ENCODE assay signal across 11 cellular contexts in the genomic region with DNA sequence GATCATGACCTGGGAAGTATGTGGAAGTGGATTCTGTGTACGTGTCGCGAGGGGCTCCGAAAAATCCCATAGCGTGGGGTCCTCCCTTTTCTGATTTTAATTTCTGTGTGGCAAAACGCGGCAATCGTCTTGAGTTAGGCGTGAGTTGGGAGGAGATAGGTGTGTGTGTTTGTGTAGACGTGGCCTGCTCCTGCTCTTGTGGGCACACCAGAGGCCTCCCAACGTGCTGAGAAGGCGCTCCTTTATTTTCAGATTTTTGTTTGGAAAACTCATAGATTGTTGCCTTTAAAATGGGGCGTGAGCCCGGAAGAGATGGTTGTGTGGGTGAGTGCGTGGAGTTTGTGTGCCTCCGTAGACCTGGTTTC. TPM values are rescaled to one million over a fixed set of nuclear protein-coding genes. Genes with fewer than 3 reads are reported as not detected.
A peak's percentile ranks its signal among the peaks of the same experiment; 100 is the strongest.
DNase-seq lines count a peak whose midpoint lies in the region; ATAC-seq, FAIRE-seq and TF ChIP-seq lines count a peak whose summit lies in the region.
"Had no signal": no experiment of that assay in that cellular context is flagged by ENCODE, and none has a peak within 500 bp of the region (broad histone marks: within the 10 kb centered on the region; RNA-seq: fewer than 3 reads in every experiment).

No MANE protein-coding gene starts in this region.

- no peaks in the 10 kb centered on the region for H3K79me1 ChIP-seq in H1 (ENCODE audit: low read depth, low read length)

- 1% methylated on average over 16 of the region's 16 CpGs; no CpG with 5 or more reads in 1 of the 2 experiments for WGBS in H1 (ENCODE audit: extremely low coverage in 1 of 2, insufficient coverage in 1 of 2, insufficient read length in 1 of 2, insufficient replicate concordance in 2 of 2, low coverage in 1 of 2, low lambda C conversion rate in 2 of 2, missing lambda C conversion rate in 1 of 2), 2 experiments
- 30 to 70% methylated on average over 2 of the region's 16 CpGs for WGBS in gastroesophageal sphincter (ENCODE audit: low coverage in 1 of 2), 2 donors

- DNase-seq in CD4-positive, CD25-positive, alpha-beta regulatory T cell, result no peak
- DNase-seq in H1 (ENCODE audit: low read depth in 1 of 2, low spot score in 2 of 2) (no peak), OCI-LY7 (ENCODE audit: low spot score) (no peak)
- DNase-seq in natural killer cell treated with Interleukin-12 subunit alpha and Interleukin-12 subunit beta and Interleukin-15 and Interleukin-18, amount 100 ng/mL, for 72 hours (ENCODE audit: low spot score), result no peak
- DNase-seq: cortex of kidney, NCI-H1436 had no signal

- peak overlapping the region; percentile 99 for H4K91ac ChIP-seq in H1 (replicated peaks; ENCODE audit: insufficient read length, low read length)

- H3K79me2 ChIP-seq in H1 (ENCODE audit: control insufficient read depth in 1 of 2, insufficient read depth in 2 of 2, low read length in 2 of 2), result peaks cover 71 to 97% of the 10 kb centered on the region in 2 experiments
- H3K79me2 ChIP-seq in OCI-LY7 (ENCODE audit: insufficient read depth, low read depth, low read length), result no peaks in the 10 kb centered on the region

- H3K27me3 Mint-ChIP-seq in CD4-positive, CD25-positive, alpha-beta regulatory T cell, result peaks cover 73% of the 10 kb centered on the region
- peaks cover 31 to 53% of the 10 kb centered on the region in 2 donors for H3K27me3 Mint-ChIP-seq in natural killer cell treated with Interleukin-12 subunit alpha and Interleukin-12 subunit beta and Interleukin-15 and Interleukin-18, amount 100 ng/mL, for 72 hours

- peaks cover 20% of the 10 kb centered on the region for H3K4me1 ChIP-seq in CD4-positive, CD25-positive, alpha-beta regulatory T cell (ENCODE audit: control insufficient read depth, insufficient read depth, low read length, poor library complexity, severe bottlenecking)
- H3K4me1 ChIP-seq in HUES6 (ENCODE audit: control insufficient read depth, insufficient read depth, low read length) (peaks cover 26% of the 10 kb centered on the region), H1 (replicated peaks in 1 of 4; ENCODE audit: control insufficient read depth in 3 of 4, insufficient read depth in 4 of 4, low read length in 3 of 4) (peaks cover 9 to 23% (median 14%) of the 10 kb centered on the region in 4 experiments), OCI-LY7 (ENCODE audit: insufficient read depth, low read length, poor library complexity, severe bottlenecking) (peaks cover 4% of the 10 kb centered on the region), gastroesophageal sphincter (peaks cover 0 to 36% (median 17%) of the 10 kb centered on the region in 3 donors)

- TF ChIP-seq CTCF in H1 (IDR thresholded peaks at IDR 0.05; ENCODE audit: control extremely low read depth in 1 of 3, insufficient read depth in 1 of 3, low read depth in 1 of 3, low read length in 3 of 3) (no peak), OCI-LY7 (conservative IDR thresholded peaks at IDR 0.05; ENCODE audit: low read length) (no peak), gastroesophageal sphincter (IDR thresholded peaks at IDR 0.05) (no peak)

- POLR2A ChIA-PET in H1 (lab: Charles Lee; ENCODE audit: partially characterized antibody), result interaction anchor here (1.4 to 15.1 kb wide), 6 partner anchors 8 to 53 kb away, joined by 5 to 230 read pairs (median 66); no protein-coding TSS in a partner anchor
- POLR2A ChIA-PET in OCI-LY7 (lab: Charles Lee), result no interaction called here

- peak overlapping the region; percentile 94 for H3K56ac ChIP-seq in H1 (replicated peaks; ENCODE audit: insufficient read length, low read depth, low read length)

- H2BK20ac ChIP-seq in H1 (ENCODE audit: low read length), result no peak overlapping the region

- H3K4ac ChIP-seq in H1 (replicated peaks; ENCODE audit: insufficient read length, low read depth, low read length), result peak overlapping the region; percentile 55

- peak overlapping the region; percentile 18 for H3K23ac ChIP-seq in H1 (ENCODE audit: insufficient read length)

- no peaks in the 10 kb centered on the region for H3K36me3 Mint-ChIP-seq in CD4-positive, CD25-positive, alpha-beta regulatory T cell
- H3K36me3 Mint-ChIP-seq in natural killer cell treated with Interleukin-12 subunit alpha and Interleukin-12 subunit beta and Interleukin-15 and Interleukin-18, amount 100 ng/mL, for 72 hours, result no peaks in the 10 kb centered on the region

- no peak for TF ChIP-seq RAD21 in H1 (IDR thresholded peaks at IDR 0.05 in 1 of 2, conservative IDR thresholded peaks at IDR 0.05 in 1 of 2; ENCODE audit: low read depth in 2 of 2, low read length in 2 of 2)

- H2BK12ac ChIP-seq in H1 (ENCODE audit: low read depth, low read length), result peak overlapping the region; percentile 62; the same call in 1 of the 2 replicates

- H4K20me1 ChIP-seq in H1 (replicated peaks in 1 of 2; ENCODE audit: control insufficient read depth in 1 of 2, insufficient read depth in 2 of 2, low read length in 2 of 2), result peaks cover 20 to 29% of the 10 kb centered on the region in 2 experiments
- no peaks in the 10 kb centered on the region for H4K20me1 ChIP-seq in OCI-LY7 (ENCODE audit: insufficient read depth, low read length)

- CTCF ChIA-PET in H1 (lab: Charles Lee; ENCODE audit: partially characterized antibody), result interaction anchor here (0.7 kb wide), 1 partner anchor 79 kb away, joined by 3 read pairs; no protein-coding TSS in a partner anchor
- CTCF ChIA-PET in OCI-LY7 (lab: Charles Lee; ENCODE audit: unreplicated experiment), result no interaction called here

- no peak for ATAC-seq in CD4-positive, CD25-positive, alpha-beta regulatory T cell (ENCODE audit: low read depth in 2 of 2)
- ATAC-seq in natural killer cell treated with Interleukin-12 subunit alpha and Interleukin-12 subunit beta and Interleukin-15 and Interleukin-18, amount 100 ng/mL, for 72 hours, result no peak
- ATAC-seq in HG03095 (IDR thresholded peaks at IDR 0.05; ENCODE audit: unreplicated experiment) (no peak), HG03159 (IDR thresholded peaks at IDR 0.05; ENCODE audit: unreplicated experiment) (no peak), gastroesophageal sphincter (no peak)

- H3K4me3 ChIP-seq in CD4-positive, CD25-positive, alpha-beta regulatory T cell (ENCODE audit: low read depth, low read length), result no peak overlapping the region
- H3K4me3 ChIP-seq in HUES6 (ENCODE audit: low read depth, low read length) (peak overlapping the region; percentile 98), H1 (ENCODE audit: extremely low read depth in 1 of 4, insufficient read depth in 2 of 4, low read depth in 3 of 4, low read length in 4 of 4) (peak overlapping the region; percentile 88 to 98 (median 94)), OCI-LY7 (ENCODE audit: low read depth, low read length, poor library complexity, severe bottlenecking) (no peak overlapping the region), gastroesophageal sphincter (no peak overlapping the region)

- intact Hi-C loops in OCI-LY7 (cut with micrococcal nuclease; ENCODE audit: unreplicated experiment), result no loop called here

- peak overlapping the region; percentile 99 for H3K9ac ChIP-seq in HUES6 (ENCODE audit: low read length)
- H3K9ac ChIP-seq in H1 (replicated peaks in 1 of 4; ENCODE audit: extremely low read depth in 1 of 4, low read depth in 3 of 4, low read length in 3 of 4), result peak overlapping the region; percentile 92 to 99 (median 94)

- H3K27me3 ChIP-seq in CD4-positive, CD25-positive, alpha-beta regulatory T cell (ENCODE audit: control insufficient read depth, insufficient read depth, low read length), result peaks cover 22% of the 10 kb centered on the region
- H3K27me3 ChIP-seq in HUES6 (ENCODE audit: control insufficient read depth, insufficient read depth, low read length) (no peaks in the 10 kb centered on the region), H1 (replicated peaks in 1 of 4; ENCODE audit: control insufficient read depth in 3 of 4, extremely low read depth in 1 of 4, insufficient read depth in 3 of 4, low read length in 3 of 4) (no peaks in the 10 kb centered on the region), gastroesophageal sphincter (peaks cover 86% of the 10 kb centered on the region)

- no peak overlapping the region for H3K27ac ChIP-seq in CD4-positive, CD25-positive, alpha-beta regulatory T cell (ENCODE audit: insufficient read depth, low read length, poor library complexity, severe bottlenecking)
- H3K27ac ChIP-seq in HUES6 (ENCODE audit: low read depth, low read length), result peak overlapping the region; percentile 98
- H3K27ac ChIP-seq in H1 (ENCODE audit: low read depth, low read length), result peak overlapping the region; percentile 95
- no peak overlapping the region for H3K27ac ChIP-seq in OCI-LY7 (ENCODE audit: low read depth, low read length, poor library complexity, severe bottlenecking)
- H3K27ac ChIP-seq in gastroesophageal sphincter, result no peak overlapping the region

- H3K23me2 ChIP-seq in H1 (ENCODE audit: low read depth, low read length), result peaks cover 10% of the 10 kb centered on the region; the same call in 1 of the 2 replicates

- no peaks in the 10 kb centered on the region for H3K36me3 ChIP-seq in CD4-positive, CD25-positive, alpha-beta regulatory T cell (ENCODE audit: control insufficient read depth, insufficient read depth, low read length)
- H3K36me3 ChIP-seq in HUES6 (ENCODE audit: control insufficient read depth, insufficient read depth, low read length), result peaks cover 59% of the 10 kb centered on the region
- H3K36me3 ChIP-seq in H1 (ENCODE audit: control insufficient read depth in 2 of 4, insufficient read depth in 4 of 4, low read length in 3 of 4), result peaks cover 24 to 65% (median 34%) of the 10 kb centered on the region in 4 experiments
- no peaks in the 10 kb centered on the region for H3K36me3 ChIP-seq in OCI-LY7 (ENCODE audit: insufficient read depth, low read length)
- H3K36me3 ChIP-seq in gastroesophageal sphincter, result no peaks in the 10 kb centered on the region

- H3K9me2 ChIP-seq in OCI-LY7 (ENCODE audit: insufficient read depth, low read length), result no peaks in the 10 kb centered on the region

- H3K9me3 ChIP-seq in CD4-positive, CD25-positive, alpha-beta regulatory T cell (ENCODE audit: control insufficient read depth in 2 of 2, low read length in 2 of 2), result no peaks in the 10 kb centered on the region
- H3K9me3 ChIP-seq in HUES6 (ENCODE audit: control insufficient read depth, insufficient read depth, low read depth, low read length), result no peaks in the 10 kb centered on the region
- H3K9me3 ChIP-seq in H1 (ENCODE audit: insufficient read depth in 2 of 2, low read depth in 1 of 2, low read length in 1 of 2), result no peaks in the 10 kb centered on the region
- no peaks in the 10 kb centered on the region for H3K9me3 ChIP-seq in OCI-LY7 (ENCODE audit: low read length)
- no peaks in the 10 kb centered on the region for H3K9me3 ChIP-seq in gastroesophageal sphincter

- H4K5ac ChIP-seq in H1 (ENCODE audit: insufficient read length, low read depth, low read length), result peak overlapping the region; percentile 95

- no peak overlapping the region for H4K8ac ChIP-seq in H1 (ENCODE audit: extremely low read depth, insufficient read depth, low read length)

- no TSS peak for BruUV-seq in OCI-LY7 (replicated peaks; lab: Mats Ljungman, UMichigan)

- peak overlapping the region; percentile 29; the same call in 1 of the 2 replicates for H2BK15ac ChIP-seq in H1 (ENCODE audit: low read length)

- H2BK5ac ChIP-seq in H1 (ENCODE audit: low read depth, low read length), result peak overlapping the region; percentile 98

- H3K4me1 Mint-ChIP-seq in CD4-positive, CD25-positive, alpha-beta regulatory T cell, result peaks cover 0 to 21% (median 5%) of the 10 kb centered on the region in 4 donors
- H3K4me1 Mint-ChIP-seq in natural killer cell treated with Interleukin-12 subunit alpha and Interleukin-12 subunit beta and Interleukin-15 and Interleukin-18, amount 100 ng/mL, for 72 hours (ENCODE audit: low read depth in 2 of 2), result peaks cover 4 to 6% of the 10 kb centered on the region in 2 donors

- no peak for TF ChIP-seq POLR2A in H1 (IDR thresholded peaks at IDR 0.05; ENCODE audit: control extremely low read depth in 1 of 2, low read depth in 2 of 2, low read length in 2 of 2)
- no peak for TF ChIP-seq POLR2A in gastroesophageal sphincter (IDR thresholded peaks at IDR 0.05)

- H3K18ac ChIP-seq in H1 (ENCODE audit: extremely low read depth, low read length), result peak overlapping the region; percentile 99

- TF ChIP-seq EP300 in H1 (IDR thresholded peaks at IDR 0.05; ENCODE audit: borderline replicate concordance in 1 of 2, low read depth in 2 of 2, low read length in 2 of 2), result no peak
- no peak for TF ChIP-seq EP300 in gastroesophageal sphincter (IDR thresholded peaks at IDR 0.05)

- peak overlapping the region; percentile 93 to 96 for H3K4me2 ChIP-seq in H1 (ENCODE audit: insufficient read depth in 1 of 2, low read depth in 2 of 2, low read length in 2 of 2)
- no peak overlapping the region for H3K4me2 ChIP-seq in OCI-LY7 (ENCODE audit: low read length)

- no peak for FAIRE-seq in H1 (lab: Jason Lieb, UNC)

- no peak overlapping the region for H2AFZ ChIP-seq in H1 (ENCODE audit: low read length)
- H2AFZ ChIP-seq in OCI-LY7 (ENCODE audit: low read length), result no peak overlapping the region

- H3K4me3 Mint-ChIP-seq in CD4-positive, CD25-positive, alpha-beta regulatory T cell, result peak overlapping the region; percentile 67 to 79 (median 74)
- H3K4me3 Mint-ChIP-seq in natural killer cell treated with Interleukin-12 subunit alpha and Interleukin-12 subunit beta and Interleukin-15 and Interleukin-18, amount 100 ng/mL, for 72 hours, result peak overlapping the region; percentile 25

- 0 out of 2 replicates have a peak overlapping the region, but pooled peaks have one; percentile 0 for H2AK5ac ChIP-seq in H1 (ENCODE audit: low read depth, low read length)

- H3K27ac Mint-ChIP-seq in CD4-positive, CD25-positive, alpha-beta regulatory T cell, result no peak overlapping the region
- no peak overlapping the region for H3K27ac Mint-ChIP-seq in natural killer cell treated with Interleukin-12 subunit alpha and Interleukin-12 subunit beta and Interleukin-15 and Interleukin-18, amount 100 ng/mL, for 72 hours

- H2BK120ac ChIP-seq in H1 (replicated peaks; ENCODE audit: low read depth, low read length), result peak overlapping the region; percentile 70

- H3K9me3 Mint-ChIP-seq in CD4-positive, CD25-positive, alpha-beta regulatory T cell, result no peaks in the 10 kb centered on the region
- H3K9me3 Mint-ChIP-seq in natural killer cell treated with Interleukin-12 subunit alpha and Interleukin-12 subunit beta and Interleukin-15 and Interleukin-18, amount 100 ng/mL, for 72 hours, result no peaks in the 10 kb centered on the region

- no peak overlapping the region for H3K14ac ChIP-seq in H1 (ENCODE audit: insufficient read length)

RNA-seq across cellular contexts. Expression of gene TRIM71, which starts 1.3 kb away (rescaled TPM):
- 0.47 TPM for total RNA-seq in CD4-positive, CD25-positive, alpha-beta regulatory T cell
- polyA plus RNA-seq in CD4-positive, CD25-positive, alpha-beta regulatory T cell, result under 1 TPM; 0.03 to 0.14 (median 0.06) TPM
- 293 and 296 TPM in 2 replicates for total RNA-seq in H1 (2021; fragmentation: NEBNext Ultra II Directional; extraction: Animal tissue kit (Norgen Biotek cat#: 25700))
- 53.7 and 69.5 TPM in 2 replicates for polyA plus RNA-seq in H1 (2011; rRNA removed)
- polyA plus RNA-seq in H1 (2011; cell fraction: cytosol; rRNA removed), result 68.9 TPM
- polyA plus RNA-seq in H1 (2011; cell fraction: nucleus; rRNA removed), result 102 TPM
- 85.2 to 149 TPM (median 103 TPM) in 4 replicates for polyA plus RNA-seq in H1 (2012, experiment 1 of 2)
- 12.6 TPM for polyA plus RNA-seq in H1 (2012, experiment 2 of 2)
- 97.8 TPM for polyA plus RNA-seq in H1 (2013, experiment 1 of 2)
- 89.4 TPM for polyA plus RNA-seq in H1 (2013, experiment 2 of 2)
- polyA minus RNA-seq in H1 (2011; rRNA and poly(A)+ RNA removed), result 269 and 275 TPM in 2 replicates
- polyA minus RNA-seq in H1 (2011; cell fraction: cytosol; rRNA and poly(A)+ RNA removed), result 280 TPM
- polyA minus RNA-seq in H1 (2011; cell fraction: nucleus; rRNA and poly(A)+ RNA removed), result 319 TPM
- total RNA-seq in natural killer cell treated with Interleukin-12 subunit alpha and Interleukin-12 subunit beta and Interleukin-15 and Interleukin-18, amount 100 ng/mL, for 72 hours, result not detected
- not detected in 2 replicates for total RNA-seq in OCI-LY7 (2014; rRNA removed; shearing (Covaris generic))
- total RNA-seq in OCI-LY7 (2022) (not detected in 2 replicates), gastroesophageal sphincter (not detected)
- total RNA-seq: T-helper 2 cell treated with Interferon-gamma antibody and Interleukin-4, amounts not matched to agents 100 ng/mL and 5 ng/mL, for 36 hours had no signal

Comparison
In these comparisons a context has a peak if more than half of its experiments do, and no peak if none do; other contexts are left out.
1. H3K27ac ChIP-seq: peak in HUES6 (single experiment) and H1 (single experiment); none in CD4-positive, CD25-positive, alpha-beta regulatory T cell (single experiment), OCI-LY7 (single experiment) and gastroesophageal sphincter (0 of 4).
2. H3K4me3 ChIP-seq: peak in HUES6 (single experiment) and H1 (4 of 4); none in CD4-positive, CD25-positive, alpha-beta regulatory T cell (single experiment), OCI-LY7 (single experiment) and gastroesophageal sphincter (0 of 2).
3. RNA of gene TRIM71, which starts 1.3 kb away (total RNA-seq): 293 to 296 TPM in H1; 0.47 TPM in CD4-positive, CD25-positive, alpha-beta regulatory T cell (single experiment), not detected in OCI-LY7, not detected in natural killer cell treated with Interleukin-12 subunit alpha and Interleukin-12 subunit beta and Interleukin-15 and Interleukin-18, amount 100 ng/mL, for 72 hours and not detected in gastroesophageal sphincter; every median in the first group is over 100 times any median in the second.